17 cellular contexts compared by ENCODE assay signal in genomic region chr13:50998326-50998725, GRCh38.
DNase-seq lines count a peak whose midpoint lies in the region; TF ChIP-seq lines count a peak whose summit lies in the region.
"Had no signal": no experiment of that assay in that cellular context is flagged by ENCODE, and none has a peak within 500 bp of the region (broad histone marks: within the 10 kb centered on the region; RNA-seq: fewer than 3 reads in every experiment).

No MANE protein-coding gene starts in this region.

- H3K36me3 ChIP-seq in mesendoderm (ENCODE audit: control insufficient read depth, insufficient read depth, low read length), result no peaks in the 10 kb centered on the region
- H3K36me3 ChIP-seq: BLaER1 treated with 17β-estradiol and CSF1 and Interleukin-3, amounts not matched to agents 10 nM and 100 nM had no signal

- no peak overlapping the region for H4K5ac ChIP-seq in mesendoderm (ENCODE audit: low read length)

- no peaks in the 10 kb centered on the region for H3K4me1 ChIP-seq in mesendoderm (ENCODE audit: control insufficient read depth, low read depth, low read length)

- H3K36me3 Mint-ChIP-seq in glutamatergic neuron (ENCODE audit: unreplicated experiment), result no peaks in the 10 kb centered on the region
- H3K36me3 Mint-ChIP-seq: CD8-positive, alpha-beta T cell had no signal

- WGBS in mesendoderm (ENCODE audit: extremely low coverage, insufficient coverage, low lambda C conversion rate), result no CpG with 5 or more reads among the region's 3 CpGs

- H3K27ac ChIP-seq in mesendoderm (ENCODE audit: low read depth, low read length), result no peak overlapping the region
- H3K27ac ChIP-seq: BLaER1 treated with 17β-estradiol and CSF1 and Interleukin-3, amounts not matched to agents 10 nM and 100 nM; HL-60 had no signal

- TF ChIP-seq CTCF in epithelial cell of esophagus (IDR thresholded peaks at IDR 0.05; ENCODE audit: insufficient read depth, low read depth, low read length, missing control alignments) (no peak), glutamatergic neuron (IDR thresholded peaks at IDR 0.05; ENCODE audit: partially characterized antibody, unreplicated experiment) (no peak)

- no peak overlapping the region for H3K56ac ChIP-seq in mesendoderm (ENCODE audit: low read length)

- no peaks in the 10 kb centered on the region for H3K79me2 ChIP-seq in mesendoderm (ENCODE audit: control insufficient read depth, insufficient read depth, low read length)

- H2BK120ac ChIP-seq in mesendoderm (ENCODE audit: low read depth, low read length), result no peak overlapping the region

- no peak overlapping the region for H3K23ac ChIP-seq in mesendoderm (ENCODE audit: low read length)

- peaks cover 2% of the 10 kb centered on the region for H3K9me3 Mint-ChIP-seq in glutamatergic neuron (ENCODE audit: unreplicated experiment)
- H3K9me3 Mint-ChIP-seq: CD8-positive, alpha-beta T cell; H9 had no signal

- no peak overlapping the region for H3K4me2 ChIP-seq in mesendoderm (ENCODE audit: low read length)
- H3K4me2 ChIP-seq: BLaER1 treated with 17β-estradiol and CSF1 and Interleukin-3, amounts not matched to agents 10 nM and 100 nM had no signal

- H3K4me3 Mint-ChIP-seq in glutamatergic neuron (ENCODE audit: unreplicated experiment), result no peak overlapping the region
- H3K4me3 Mint-ChIP-seq: B cell; CD8-positive, alpha-beta T cell; H9 had no signal

- H3K27me3 ChIP-seq in mesendoderm (ENCODE audit: insufficient read depth, low read length, poor library complexity), result no peaks in the 10 kb centered on the region
- H3K27me3 ChIP-seq: BLaER1 treated with 17β-estradiol and CSF1 and Interleukin-3, amounts not matched to agents 10 nM and 100 nM had no signal

- no peak overlapping the region for H3K4ac ChIP-seq in mesendoderm (ENCODE audit: low read depth, low read length)

- no peak overlapping the region for H3K18ac ChIP-seq in mesendoderm (ENCODE audit: low read length)

- H3K9ac ChIP-seq in mesendoderm (ENCODE audit: low read length), result no peak overlapping the region
- H3K9ac ChIP-seq: BLaER1 treated with 17β-estradiol and CSF1 and Interleukin-3, amounts not matched to agents 10 nM and 100 nM had no signal

- no peak overlapping the region for H3K27ac Mint-ChIP-seq in glutamatergic neuron (ENCODE audit: unreplicated experiment)
- H3K27ac Mint-ChIP-seq: B cell; CD8-positive, alpha-beta T cell; H9 had no signal

- no peak overlapping the region for H4K8ac ChIP-seq in mesendoderm (ENCODE audit: low read depth, low read length)

- H2BK5ac ChIP-seq in mesendoderm (ENCODE audit: low read length), result no peak overlapping the region

- no peaks in the 10 kb centered on the region for H3K79me1 ChIP-seq in mesendoderm (ENCODE audit: low read length)

- DNase-seq in NCI-H69 (lab: John Stamatoyannopoulos, UW) (peak; percentile 26), amniotic epithelial cell (ENCODE audit: low read depth) (peak; percentile 21), epithelial cell of esophagus (ENCODE audit: low read depth) (peak; percentile 61), mesendoderm (peak; percentile 28), amniotic stem cell (lab: John Stamatoyannopoulos, UW) (no peak), glutamatergic neuron (no peak), NCI-H2029 treated with DMSO at 0.1 percent for 48 hours (lab: John Stamatoyannopoulos, UW) (no peak)
- DNase-seq: Calu3; CD8-positive, alpha-beta T cell; DND-41; EL; GOT3; H9 had no signal

- H2BK15ac ChIP-seq in mesendoderm (replicated peaks; ENCODE audit: low read depth), result no peak overlapping the region

- peaks cover 8% of the 10 kb centered on the region for H3K27me3 Mint-ChIP-seq in glutamatergic neuron (ENCODE audit: unreplicated experiment)

- peaks cover 53% of the 10 kb centered on the region for H3K4me1 Mint-ChIP-seq in glutamatergic neuron (ENCODE audit: low read depth, unreplicated experiment)
- H3K4me1 Mint-ChIP-seq: B cell had no signal

- no peak overlapping the region for H2AK5ac ChIP-seq in mesendoderm (ENCODE audit: low read length)

- H3K4me3 ChIP-seq in epithelial cell of esophagus (ENCODE audit: low read length) (no peak overlapping the region), mesendoderm (ENCODE audit: low read length) (no peak overlapping the region)
- H3K4me3 ChIP-seq: BLaER1 treated with 17β-estradiol and CSF1 and Interleukin-3, amounts not matched to agents 10 nM and 100 nM; GM12878 had no signal

Comparison
In these comparisons a context has a peak if more than half of its experiments do, and no peak if none do; other contexts are left out.
1. DNase-seq: peak in NCI-H69 (single experiment), amniotic epithelial cell (single experiment), epithelial cell of esophagus (single experiment) and mesendoderm (single experiment); none in amniotic stem cell (single experiment), glutamatergic neuron (single experiment) and NCI-H2029 treated with DMSO at 0.1 percent for 48 hours (single experiment).